In genomic region chr10:93742633-93743349, GRCh38 we compare ENCODE assay signal across 8 cellular contexts. TPM values are rescaled to one million over a fixed set of nuclear protein-coding genes. Genes with fewer than 3 reads are reported as not detected.
A peak's percentile ranks its signal among the peaks of the same experiment; 100 is the strongest.
DNase-seq lines count a peak whose midpoint lies in the region; ATAC-seq and TF ChIP-seq lines count a peak whose summit lies in the region.

No MANE protein-coding gene starts in this region.

- ATAC-seq in GM18909 (IDR thresholded peaks at IDR 0.05; ENCODE audit: poor library complexity, unreplicated experiment) (peak; percentile 83), HG02763 (IDR thresholded peaks at IDR 0.05; ENCODE audit: unreplicated experiment) (peak; percentile 73)

- peaks cover 38% of the 10 kb centered on the region for H3K4me1 ChIP-seq in mononuclear cell (ENCODE audit: insufficient read depth, low read length)
- H3K4me1 ChIP-seq in ovary (ENCODE audit: insufficient read depth) = no peaks in the 10 kb centered on the region
- H3K4me1 ChIP-seq in effector memory CD4-positive, alpha-beta T cell (ENCODE audit: control insufficient read depth, insufficient read depth, low read length, poor library complexity, severe bottlenecking) = no peaks in the 10 kb centered on the region

- no peaks in the 10 kb centered on the region for H3K27me3 ChIP-seq in mononuclear cell (ENCODE audit: insufficient read depth, low read length)
- no peaks in the 10 kb centered on the region for H3K27me3 ChIP-seq in ovary
- no peaks in the 10 kb centered on the region for H3K27me3 ChIP-seq in effector memory CD4-positive, alpha-beta T cell (replicated peaks; ENCODE audit: control insufficient read depth, insufficient read depth, low read length, poor library complexity, severe bottlenecking)

- 57 to 73% (median 67%) methylated on average over 8 of the region's 8 CpGs for WGBS in ovary, 3 donors

- no peak for TF ChIP-seq EP300 in ovary (IDR thresholded peaks at IDR 0.05)

- DNase-seq in NAMALWA (ENCODE audit: low spot score) (peak; percentile 64), T-helper 9 cell (no peak), ovary (no peak), HT-29 (ENCODE audit: low spot score) (no peak)
- DNase-seq in effector memory CD4-positive, alpha-beta T cell = no peak

- H3K27ac ChIP-seq in ovary = no peak overlapping the region
- no peak overlapping the region for H3K27ac ChIP-seq in effector memory CD4-positive, alpha-beta T cell (ENCODE audit: insufficient read depth, low read length, poor library complexity, severe bottlenecking)

- peak overlapping the region; percentile 28 for H3K4me3 ChIP-seq in mononuclear cell (ENCODE audit: low read length)
- no peak overlapping the region for H3K4me3 ChIP-seq in ovary
- no peak overlapping the region for H3K4me3 ChIP-seq in effector memory CD4-positive, alpha-beta T cell (ENCODE audit: insufficient read depth, low read depth, low read length, poor library complexity, severe bottlenecking)

- H3K9me3 ChIP-seq in mononuclear cell (ENCODE audit: low read depth, low read length) = no peaks in the 10 kb centered on the region
- H3K9me3 ChIP-seq in ovary = no peaks in the 10 kb centered on the region
- H3K9me3 ChIP-seq in effector memory CD4-positive, alpha-beta T cell (ENCODE audit: control insufficient read depth, low read length) = no peaks in the 10 kb centered on the region

- no peaks in the 10 kb centered on the region for H3K36me3 ChIP-seq in ovary
- no peaks in the 10 kb centered on the region for H3K36me3 ChIP-seq in effector memory CD4-positive, alpha-beta T cell (ENCODE audit: control insufficient read depth, insufficient read depth, low read length)

- TF ChIP-seq POLR2A in ovary (IDR thresholded peaks at IDR 0.05) = no peak

- TF ChIP-seq CTCF in ovary (IDR thresholded peaks at IDR 0.05) = no peak

- intact Hi-C loops in ovary (cut with DNase I) = no loop called here

RNA-seq across cellular contexts. Expression of gene LGI1, which starts 14.9 kb away (rescaled TPM):
- total RNA-seq in mononuclear cell (0.21 TPM), ovary (under 1 TPM in 1 of 7 donors, not detected in 6; 0.38 TPM)
- 1 to 10 TPM in 1 of 2 donors, under 1 TPM in 1; 0.04 to 2.1 TPM for polyA plus RNA-seq in ovary
- total RNA-seq in HT-29 (2014; rRNA removed; shearing (Covaris generic)) = not detected in 2 replicates

RNA-seq across cellular contexts. Expression of gene FRA10AC1, which starts 40.4 kb away (rescaled TPM):
- total RNA-seq in mononuclear cell (12.2 TPM), ovary (10 to 100 TPM; 12.2 to 25.7 (median 23.0) TPM)
- 10 to 100 TPM; 12.7 to 25.8 TPM for polyA plus RNA-seq in ovary
- total RNA-seq in HT-29 (2014; rRNA removed; shearing (Covaris generic)) = 1.8 and 2.9 TPM in 2 replicates
